In the genomic region with DNA sequence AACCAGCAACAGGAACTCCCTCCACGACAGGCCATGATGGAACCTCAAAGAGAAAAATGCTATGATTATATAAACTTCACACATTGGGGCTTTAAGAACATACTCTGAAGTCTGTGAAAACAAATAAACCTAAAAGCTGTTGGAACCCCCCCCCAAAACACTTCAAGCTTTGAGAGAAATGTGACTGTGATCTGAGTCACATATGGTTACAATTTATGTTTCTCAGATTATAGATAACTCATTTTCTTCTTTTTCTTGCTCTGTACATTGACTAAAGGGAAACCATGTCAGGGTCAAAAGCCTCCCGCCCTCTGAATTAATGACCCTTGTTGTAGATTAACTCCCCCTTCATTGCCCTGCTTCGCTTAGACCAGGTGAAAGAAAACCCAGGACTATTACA, we compare ENCODE assay signal across 14 cellular contexts. TPM values are rescaled to one million over a fixed set of nuclear protein-coding genes. Genes with fewer than 3 reads are reported as not detected.
DNase-seq lines count a peak whose midpoint lies in the region; ATAC-seq and TF ChIP-seq lines count a peak whose summit lies in the region.
"Had no signal": no experiment of that assay in that cellular context is flagged by ENCODE, and none has a peak within 500 bp of the region (broad histone marks: within the 10 kb centered on the region; RNA-seq: fewer than 3 reads in every experiment).

No MANE protein-coding gene starts in this region.

- no peaks in the 10 kb centered on the region for H3K9me3 Mint-ChIP-seq in CD8-positive, alpha-beta T cell
- H3K9me3 Mint-ChIP-seq in activated B cell treated with CpG ODN at 0.5 μM for 24 hours (no peaks in the 10 kb centered on the region), naive B cell (no peaks in the 10 kb centered on the region)
- H3K9me3 Mint-ChIP-seq: neural progenitor cell had no signal

- H3K4me1 Mint-ChIP-seq in CD8-positive, alpha-beta T cell (ENCODE audit: low read depth) = peaks cover 93% of the 10 kb centered on the region
- peaks cover 97% of the 10 kb centered on the region for H3K4me1 Mint-ChIP-seq in activated B cell treated with CpG ODN at 0.5 μM for 24 hours
- H3K4me1 Mint-ChIP-seq in naive B cell = peaks cover 87 to 96% (median 93%) of the 10 kb centered on the region in 3 donors

- peaks cover 42% of the 10 kb centered on the region for H3K4me1 ChIP-seq in CD8-positive, alpha-beta T cell (ENCODE audit: insufficient read depth, low read length)
- H3K4me1 ChIP-seq in BE2C = peaks cover 25% of the 10 kb centered on the region

- no peaks in the 10 kb centered on the region for H3K36me3 ChIP-seq in CD8-positive, alpha-beta T cell (ENCODE audit: insufficient read depth, low read length)
- no peaks in the 10 kb centered on the region for H3K36me3 ChIP-seq in BE2C
- H3K36me3 ChIP-seq: neural progenitor cell, thoracic aorta had no signal

- no peaks in the 10 kb centered on the region for H3K9me3 ChIP-seq in CD8-positive, alpha-beta T cell (ENCODE audit: low read length)
- no peaks in the 10 kb centered on the region for H3K9me3 ChIP-seq in BE2C
- H3K9me3 ChIP-seq: HAP-1, thoracic aorta had no signal

- no peak overlapping the region for H3K4me3 ChIP-seq in CD8-positive, alpha-beta T cell (ENCODE audit: low read depth, low read length)
- peak overlapping the region; percentile 35; the same call in 1 of the 2 replicates for H3K4me3 ChIP-seq in GM12865 (ENCODE audit: low read depth, low read length)
- no peak overlapping the region for H3K4me3 ChIP-seq in BE2C (ENCODE audit: low read depth, low read length)
- H3K4me3 ChIP-seq: HAP-1, neural progenitor cell, thoracic aorta had no signal

- intact Hi-C loops in CD8-positive, alpha-beta T cell (cut with DNase I, micrococcal nuclease) = no loop called here
- intact Hi-C loops in activated B cell treated with CpG ODN at 0.5 μM for 24 hours (cut with micrococcal nuclease) = no loop called here

- TF ChIP-seq CTCF in CD8-positive, alpha-beta T cell (IDR thresholded peaks at IDR 0.05) = no peak
- no peak for TF ChIP-seq CTCF in GM12865 (IDR thresholded peaks at IDR 0.05; ENCODE audit: insufficient read depth, low read depth, low read length, missing control alignments)
- TF ChIP-seq CTCF in activated B cell treated with CpG ODN at 0.5 μM for 24 hours (IDR thresholded peaks at IDR 0.05) = no peak
- no peak for TF ChIP-seq CTCF in BE2C (IDR thresholded peaks at IDR 0.05; ENCODE audit: low read depth, low read length)

- peak overlapping the region; percentile 33 for H3K27ac Mint-ChIP-seq in CD8-positive, alpha-beta T cell
- H3K27ac Mint-ChIP-seq in activated B cell treated with CpG ODN at 0.5 μM for 24 hours (peak overlapping the region; percentile 88), naive B cell (peak overlapping the region in 5 of 6 donors; percentile 8 to 97 (median 61))
- H3K27ac Mint-ChIP-seq: neural progenitor cell had no signal

- ATAC-seq in CD8-positive, alpha-beta T cell = no peak
- ATAC-seq in activated B cell treated with CpG ODN at 0.5 μM for 24 hours (ENCODE audit: low read depth) = no peak
- no peak for ATAC-seq in naive B cell (ENCODE audit: low read depth in 2 of 2)
- ATAC-seq in GM19035 (IDR thresholded peaks at IDR 0.05; ENCODE audit: unreplicated experiment) = no peak

- DNase-seq in CD8-positive, alpha-beta T cell = no peak
- DNase-seq in GM12865 (ENCODE audit: low read depth) (no peak), activated B cell treated with CpG ODN at 0.5 μM for 24 hours (no peak), naive B cell (no peak), A172 (ENCODE audit: low spot score) (no peak), BE2C (no peak)
- DNase-seq: aorta, C1 segment of cervical spinal cord, NCI-H1930, NCI-H510A treated with DMSO at 0.1 percent for 48 hours had no signal

- no peak overlapping the region for H3K27ac ChIP-seq in CD8-positive, alpha-beta T cell (ENCODE audit: low read depth, low read length)
- H3K27ac ChIP-seq: neural progenitor cell, thoracic aorta had no signal

- H3K27me3 ChIP-seq in CD8-positive, alpha-beta T cell (ENCODE audit: insufficient read depth, low read length) = no peaks in the 10 kb centered on the region
- no peaks in the 10 kb centered on the region for H3K27me3 ChIP-seq in BE2C
- H3K27me3 ChIP-seq: neural progenitor cell had no signal

- no peaks in the 10 kb centered on the region for H3K27me3 Mint-ChIP-seq in CD8-positive, alpha-beta T cell (ENCODE audit: low read depth)
- H3K27me3 Mint-ChIP-seq in activated B cell treated with CpG ODN at 0.5 μM for 24 hours = no peaks in the 10 kb centered on the region
- no peaks in the 10 kb centered on the region for H3K27me3 Mint-ChIP-seq in naive B cell

- peaks cover 41% of the 10 kb centered on the region for H3K36me3 Mint-ChIP-seq in CD8-positive, alpha-beta T cell
- peaks cover 80% of the 10 kb centered on the region for H3K36me3 Mint-ChIP-seq in activated B cell treated with CpG ODN at 0.5 μM for 24 hours (ENCODE audit: low read depth)
- H3K36me3 Mint-ChIP-seq in naive B cell = peaks cover 10 to 17% of the 10 kb centered on the region in 2 donors
- H3K36me3 Mint-ChIP-seq: neural progenitor cell had no signal

- H3K4me3 Mint-ChIP-seq in CD8-positive, alpha-beta T cell = no peak overlapping the region
- H3K4me3 Mint-ChIP-seq in activated B cell treated with CpG ODN at 0.5 μM for 24 hours (peak overlapping the region; percentile 79), naive B cell (peak overlapping the region in 4 of 8 donors; percentile 5 to 26 (median 11))
- H3K4me3 Mint-ChIP-seq: neural progenitor cell had no signal

- CTCF ChIA-PET in CD8-positive, alpha-beta T cell (lab: Charles Lee) = no interaction called here
- CTCF ChIA-PET in activated B cell treated with CpG ODN at 0.5 μM for 24 hours (lab: Charles Lee) = interaction anchor here (1.1 kb wide), 1 partner anchor 42 kb away, joined by 3 read pairs; no protein-coding TSS in a partner anchor

- POLR2A ChIA-PET in CD8-positive, alpha-beta T cell (lab: Charles Lee) = no interaction called here
- POLR2A ChIA-PET in activated B cell treated with CpG ODN at 0.5 μM for 24 hours (lab: Charles Lee) = interaction anchor here (1.5 to 2.8 kb wide), 5 partner anchors 9 to 23 kb away, joined by 6 to 24 read pairs (median 8); partner anchors contain the start of gene VOPP1

RNA-seq across cellular contexts. Expression of gene VOPP1, which starts 15.8 kb away (rescaled TPM):
- 10 to 100 TPM; 38.7 to 38.9 TPM for total RNA-seq in CD8-positive, alpha-beta T cell
- total RNA-seq in activated B cell treated with CpG ODN at 0.5 μM for 24 hours = 403 and 438 TPM in 2 replicates
- 10 to 100 TPM; 27.5 to 78.6 (median 34.2) TPM for polyA plus RNA-seq in naive B cell (ENCODE audit: low read depth in 6 of 6)
- 112 and 129 TPM in 2 replicates for total RNA-seq in A172 (2014; rRNA removed; shearing (Covaris generic))
- polyA plus RNA-seq in BE2C (2012; ENCODE audit: insufficient read depth, insufficient read length, low read depth) = 38.5 TPM

Comparison
In these comparisons a context has a peak if more than half of its experiments do, and no peak if none do; other contexts are left out.
1. H3K27ac Mint-ChIP-seq: peak in every context shown above with its lines; median percentile 88 in activated B cell treated with CpG ODN at 0.5 μM for 24 hours; 61 in naive B cell; 33 in CD8-positive, alpha-beta T cell.